In genomic region chr5:139314276-139314675, GRCh38 we compare ENCODE assay signal across 16 cellular contexts. TPM values are rescaled to one million over a fixed set of nuclear protein-coding genes. Genes with fewer than 3 reads are reported as not detected.
DNase-seq lines count a peak whose midpoint lies in the region; ATAC-seq and TF ChIP-seq lines count a peak whose summit lies in the region.
"Had no signal": no experiment of that assay in that cellular context is flagged by ENCODE, and none has a peak within 500 bp of the region (broad histone marks: within the 10 kb centered on the region; RNA-seq: fewer than 3 reads in every experiment).

No MANE protein-coding gene starts in this region.

- no peaks in the 10 kb centered on the region for H3K9me2 ChIP-seq in GM23338 (ENCODE audit: insufficient read depth)

- H3K4me1 ChIP-seq in GM23338 (ENCODE audit: insufficient read depth), result peaks cover 28% of the 10 kb centered on the region

- H3F3A ChIP-seq in GM23338 (replicated peaks; ENCODE audit: low read depth), result peaks cover 10% of the 10 kb centered on the region; the same call in 1 of the 2 replicates

- peaks cover 84% of the 10 kb centered on the region for H4K20me1 ChIP-seq in GM23338 (replicated peaks; ENCODE audit: insufficient read depth)

- H3K9me3 Mint-ChIP-seq in activated T-cell treated with anti-CD3 and anti-CD28 coated beads, Interleukin-2, amount 50 U/mL, for 24 hours, result no peaks in the 10 kb centered on the region
- H3K9me3 Mint-ChIP-seq in GM23338 (no peaks in the 10 kb centered on the region), neural crest cell (no peaks in the 10 kb centered on the region)
- H3K9me3 Mint-ChIP-seq in activated naive CD8-positive, alpha-beta T cell treated with anti-CD3 and anti-CD28 coated beads, Interleukin-2, amount 50 U/mL, for 24 hours, result no peaks in the 10 kb centered on the region
- H3K9me3 Mint-ChIP-seq: CD4-positive, alpha-beta T cell had no signal

- no peaks in the 10 kb centered on the region for H3K27me3 ChIP-seq in GM23338 (ENCODE audit: insufficient read depth)

- H2AFZ ChIP-seq in GM23338, result no peak overlapping the region
- H2AFZ ChIP-seq: GM23248 had no signal

- peaks cover 38% of the 10 kb centered on the region for H3K36me3 ChIP-seq in GM23338 (ENCODE audit: insufficient read depth)

- H3K79me2 ChIP-seq in GM23338 (replicated peaks; ENCODE audit: insufficient read depth), result peaks cover 100% of the 10 kb centered on the region

- no peak for DNase-seq in activated T-cell treated with anti-CD3 and anti-CD28 coated beads, Interleukin-2, amount 50 U/mL, for 24 hours
- no peak for DNase-seq in activated T-cell treated with anti-CD3 and anti-CD28 coated beads, Interleukin-2, amount 50 U/mL, for 48 hours
- DNase-seq in GM23338 (ENCODE audit: low spot score) (no peak), neural crest cell (ENCODE audit: low read depth, low spot score) (no peak), dermis blood vessel endothelial cell (no peak), NAMALWA (ENCODE audit: low spot score) (no peak), NCI-H1417 (lab: John Stamatoyannopoulos, UW) (no peak)
- no peak for DNase-seq in activated naive CD8-positive, alpha-beta T cell treated with anti-CD3 and anti-CD28 coated beads, Interleukin-2, amount 50 U/mL, for 24 hours
- DNase-seq: C1 segment of cervical spinal cord; Calu3; CD4-positive, alpha-beta T cell; DMS 273 treated with DMSO at 0.1 percent for 48 hours; GM23248; H7 had no signal

- no peaks in the 10 kb centered on the region for H3K27me3 Mint-ChIP-seq in activated T-cell treated with anti-CD3 and anti-CD28 coated beads, Interleukin-2, amount 50 U/mL, for 24 hours
- no peaks in the 10 kb centered on the region for H3K27me3 Mint-ChIP-seq in GM23338 (ENCODE audit: insufficient read depth, low read depth, poor library complexity)
- no peaks in the 10 kb centered on the region for H3K27me3 Mint-ChIP-seq in activated naive CD8-positive, alpha-beta T cell treated with anti-CD3 and anti-CD28 coated beads, Interleukin-2, amount 50 U/mL, for 24 hours
- no peaks in the 10 kb centered on the region for H3K27me3 Mint-ChIP-seq in neural crest cell (ENCODE audit: low read depth)
- H3K27me3 Mint-ChIP-seq: B cell; CD4-positive, alpha-beta T cell had no signal

- no peak for ATAC-seq in GM23338
- ATAC-seq in activated naive CD8-positive, alpha-beta T cell treated with anti-CD3 and anti-CD28 coated beads, Interleukin-2, amount 50 U/mL, for 24 hours, result no peak
- ATAC-seq: GM12878 had no signal

- peaks cover 85% of the 10 kb centered on the region for H3K36me3 Mint-ChIP-seq in activated T-cell treated with anti-CD3 and anti-CD28 coated beads, Interleukin-2, amount 50 U/mL, for 24 hours (ENCODE audit: low read depth)
- H3K36me3 Mint-ChIP-seq in GM23338 (ENCODE audit: low read depth) (peaks cover 50% of the 10 kb centered on the region), neural crest cell (ENCODE audit: low read depth) (peaks cover 3% of the 10 kb centered on the region)
- peaks cover 52% of the 10 kb centered on the region for H3K36me3 Mint-ChIP-seq in activated naive CD8-positive, alpha-beta T cell treated with anti-CD3 and anti-CD28 coated beads, Interleukin-2, amount 50 U/mL, for 24 hours (ENCODE audit: low read depth)

- H3K4me3 Mint-ChIP-seq in activated T-cell treated with anti-CD3 and anti-CD28 coated beads, Interleukin-2, amount 50 U/mL, for 24 hours, result no peak overlapping the region
- H3K4me3 Mint-ChIP-seq in GM23338 (no peak overlapping the region), neural crest cell (no peak overlapping the region)
- H3K4me3 Mint-ChIP-seq in activated naive CD8-positive, alpha-beta T cell treated with anti-CD3 and anti-CD28 coated beads, Interleukin-2, amount 50 U/mL, for 24 hours, result no peak overlapping the region
- H3K4me3 Mint-ChIP-seq: B cell; CD4-positive, alpha-beta T cell had no signal

- H3K4me2 ChIP-seq in GM23338, result no peak overlapping the region

- TF ChIP-seq CTCF in GM23338 (conservative IDR thresholded peaks at IDR 0.05; ENCODE audit: low read depth in 2 of 2), result no peak
- no peak for TF ChIP-seq CTCF in neural crest cell (conservative IDR thresholded peaks at IDR 0.05)

- peak overlapping the region; percentile 33; the same call in 1 of the 2 replicates for H3K27ac ChIP-seq in GM23338 (ENCODE audit: low read depth)
- H3K27ac ChIP-seq: GM23248 had no signal

- H3K4me1 Mint-ChIP-seq in activated T-cell treated with anti-CD3 and anti-CD28 coated beads, Interleukin-2, amount 50 U/mL, for 24 hours (ENCODE audit: low read depth), result peaks cover 49% of the 10 kb centered on the region
- H3K4me1 Mint-ChIP-seq in GM23338 (peaks cover 31% of the 10 kb centered on the region), neural crest cell (peaks cover 20% of the 10 kb centered on the region)
- peaks cover 43% of the 10 kb centered on the region for H3K4me1 Mint-ChIP-seq in activated naive CD8-positive, alpha-beta T cell treated with anti-CD3 and anti-CD28 coated beads, Interleukin-2, amount 50 U/mL, for 24 hours

- peak overlapping the region; percentile 52 for H3K27ac Mint-ChIP-seq in activated T-cell treated with anti-CD3 and anti-CD28 coated beads, Interleukin-2, amount 50 U/mL, for 24 hours
- H3K27ac Mint-ChIP-seq in GM23338 (no peak overlapping the region), neural crest cell (ENCODE audit: unreplicated experiment) (peak overlapping the region; percentile 14)
- peak overlapping the region; percentile 64 for H3K27ac Mint-ChIP-seq in activated naive CD8-positive, alpha-beta T cell treated with anti-CD3 and anti-CD28 coated beads, Interleukin-2, amount 50 U/mL, for 24 hours
- H3K27ac Mint-ChIP-seq: B cell had no signal

- no peak overlapping the region for H3K4me3 ChIP-seq in GM23338
- H3K4me3 ChIP-seq: GM12878, GM23248 had no signal

TF ChIP-seq in GM23338, 12 proteins besides CTCF, POLR2A, EP300 and RAD21:
- TF ChIP-seq REST (IDR thresholded peaks at IDR 0.05; ENCODE audit: unreplicated experiment), result no peak
- no peak for TF ChIP-seq POLR2AphosphoS5 (IDR thresholded peaks at IDR 0.05; ENCODE audit: low read depth)
- no peak for TF ChIP-seq EZH2 (IDR thresholded peaks at IDR 0.05; ENCODE audit: low read depth, unreplicated experiment)
- no peak for TF ChIP-seq STAT1 (IDR thresholded peaks at IDR 0.05; ENCODE audit: unreplicated experiment)
- no peak for TF ChIP-seq EZH2phosphoT487 (IDR thresholded peaks at IDR 0.05; ENCODE audit: unreplicated experiment)
- TF ChIP-seq ZNF114 (CRISPR knock-in tag; IDR thresholded peaks at IDR 0.05), result no peak
- TF ChIP-seq JUNB (IDR thresholded peaks at IDR 0.05; ENCODE audit: unreplicated experiment), result no peak
- TF ChIP-seq ZNF331 (CRISPR knock-in tag; IDR thresholded peaks at IDR 0.05; ENCODE audit: low read depth), result no peak
- no peak for TF ChIP-seq ETS1 (IDR thresholded peaks at IDR 0.05)
- no peak for TF ChIP-seq NANOG (IDR thresholded peaks at IDR 0.05; ENCODE audit: borderline replicate concordance)
- TF ChIP-seq CREB1 (CRISPR knock-in tag; IDR thresholded peaks at IDR 0.05; ENCODE audit: low read depth), result no peak

RNA-seq across cellular contexts. Expression of gene MATR3, which starts 20.7 kb away (rescaled TPM):
- total RNA-seq in GM23338 (2014; rRNA removed; shearing (Covaris generic)), result 506 and 546 TPM in 2 replicates
- polyA plus RNA-seq in GM23338 (2016; fragmentation: Nextera tagmentation; extraction: Ambion mirVana), result 226 and 278 TPM in 2 replicates
- total RNA-seq in neural crest cell, result 321 and 329 TPM in 2 replicates
- 301 and 445 TPM in 2 replicates for total RNA-seq in dermis blood vessel endothelial cell

RNA-seq across cellular contexts. Expression of gene PAIP2, which starts 27.4 kb away (rescaled TPM):
- 132 and 148 TPM in 2 replicates for total RNA-seq in GM23338 (2014; rRNA removed; shearing (Covaris generic))
- 226 and 277 TPM in 2 replicates for polyA plus RNA-seq in GM23338 (2016; fragmentation: Nextera tagmentation; extraction: Ambion mirVana)
- total RNA-seq in neural crest cell (103 and 104 TPM in 2 replicates), dermis blood vessel endothelial cell (110 and 137 TPM in 2 replicates)
